In the genomic region with DNA sequence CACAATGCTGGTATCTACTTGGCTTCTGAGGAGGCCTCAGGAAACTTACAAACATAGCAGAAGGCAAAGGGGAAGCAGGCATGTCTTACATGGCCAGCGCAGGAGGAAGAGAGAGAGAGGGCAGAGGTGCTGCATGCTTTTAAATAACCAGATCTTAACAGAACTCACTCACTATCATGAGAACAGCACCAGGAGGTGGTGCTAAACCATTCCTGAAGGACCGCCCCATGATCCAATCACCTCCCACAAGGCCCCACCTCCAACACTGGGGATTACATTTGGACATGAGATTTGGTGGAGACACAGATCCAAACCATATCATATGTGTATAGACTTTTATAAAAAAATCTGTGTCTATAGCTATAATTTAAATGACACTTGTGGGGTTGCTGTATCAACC, we compare ENCODE assay signal across 22 cellular contexts. TPM values are rescaled to one million over a fixed set of nuclear protein-coding genes. Genes with fewer than 3 reads are reported as not detected.
"Had no signal": no experiment of that assay in that cellular context is flagged by ENCODE, and none has a peak within 500 bp of the region (broad histone marks: within the 10 kb centered on the region; RNA-seq: fewer than 3 reads in every experiment).

No MANE protein-coding gene starts in this region.

- H3K4me1 Mint-ChIP-seq: activated CD4-positive, alpha-beta T cell treated with anti-CD3 and anti-CD28 coated beads, Interleukin-2, amount 10 ng/mL, durations not matched to agents 7 days and 5 days; central memory CD8-positive, alpha-beta T cell had no signal

- H3K4me3 Mint-ChIP-seq: activated CD4-positive, alpha-beta T cell treated with anti-CD3 and anti-CD28 coated beads, Interleukin-2, amount 10 ng/mL, durations not matched to agents 7 days and 5 days; activated CD8-positive, alpha-beta T cell treated with anti-CD3 and anti-CD28 coated beads, Interleukin-2, amount 10 ng/mL, durations not matched to agents 7 days and 5 days; activated naive CD4-positive, alpha-beta T cell treated with anti-CD3 and anti-CD28 coated beads for 36 hours; activated T-cell treated with anti-CD3 and anti-CD28 coated beads, Interleukin-2, amount 50 U/mL, for 24 hours; central memory CD8-positive, alpha-beta T cell; nephron progenitor cell; T-helper 1 cell treated with Interleukin-12 subunit alpha and Interleukin-12 subunit beta and Interleukin-4 antibody, amounts not matched to agents 30 μg/mL and 1 μg/mL, for 36 hours had no signal

- H3K9me3 Mint-ChIP-seq: activated CD4-positive, alpha-beta T cell treated with anti-CD3 and anti-CD28 coated beads, Interleukin-2, amount 10 ng/mL, durations not matched to agents 7 days and 5 days; activated T-helper 2 cell treated with anti-CD3 and anti-CD28 coated beads, Interferon-gamma antibody, Interleukin-2, Interleukin-4, amounts not matched to agents 10 μg/mL and 5 μg/mL and 100 μg/mL, durations not matched to agents 14 hours and 24 hours and 36 hours; T-helper 1 cell treated with Interleukin-12 subunit alpha and Interleukin-12 subunit beta and Interleukin-4 antibody, amounts not matched to agents 30 μg/mL and 1 μg/mL, for 36 hours had no signal

- H3K4me2 ChIP-seq: hepatocyte had no signal

- H2AFZ ChIP-seq: hepatocyte had no signal

- H3K27me3 ChIP-seq: body of pancreas, hepatocyte, thyroid gland, uterus had no signal

- H3K79me2 ChIP-seq: hepatocyte had no signal

- H3K27ac Mint-ChIP-seq: activated CD4-positive, alpha-beta T cell treated with anti-CD3 and anti-CD28 coated beads, Interleukin-2, amount 10 ng/mL, durations not matched to agents 7 days and 5 days; activated CD8-positive, alpha-beta T cell treated with anti-CD3 and anti-CD28 coated beads, Interleukin-2, amount 10 ng/mL, durations not matched to agents 7 days and 5 days; activated naive CD4-positive, alpha-beta T cell treated with anti-CD3 and anti-CD28 coated beads for 36 hours; activated T-cell treated with anti-CD3 and anti-CD28 coated beads, Interleukin-2, amount 50 U/mL, for 24 hours; activated T-helper 2 cell treated with anti-CD3 and anti-CD28 coated beads, Interferon-gamma antibody, Interleukin-2, Interleukin-4, amounts not matched to agents 10 μg/mL and 5 μg/mL and 100 μg/mL, durations not matched to agents 14 hours and 24 hours and 36 hours; nephron progenitor cell; T-helper 1 cell treated with Interleukin-12 subunit alpha and Interleukin-12 subunit beta and Interleukin-4 antibody, amounts not matched to agents 30 μg/mL and 1 μg/mL, for 36 hours had no signal

- H3K4me3 ChIP-seq: body of pancreas, coronary artery, hepatocyte, lower lobe of right lung, thyroid gland, uterus had no signal

- DNase-seq: activated CD4-positive, alpha-beta T cell treated with anti-CD3 and anti-CD28 coated beads, Interleukin-2, amount 10 ng/mL, durations not matched to agents 7 days and 5 days; activated CD8-positive, alpha-beta T cell treated with anti-CD3 and anti-CD28 coated beads, Interleukin-2, amount 10 ng/mL, durations not matched to agents 7 days and 5 days; activated naive CD4-positive, alpha-beta T cell treated with anti-CD3 and anti-CD28 coated beads for 36 hours; activated T-cell treated with anti-CD3 and anti-CD28 coated beads, Interleukin-2, amount 50 U/mL, for 24 hours; body of pancreas; left cardiac atrium; lower lobe of right lung; midbrain; nephron progenitor cell; nucleus accumbens; posterior cingulate gyrus; stimulated activated CD4-positive, alpha-beta T cell treated with anti-CD3 and anti-CD28 coated beads, Interleukin-12 subunit alpha, Interleukin-12 subunit beta, amount 100 ng/mL, for 4 hours; stimulated activated CD4-positive, alpha-beta T cell treated with anti-CD3 and anti-CD28 coated beads, Interleukin-2, amount 100 ng/mL, for 24 hours; stimulated activated naive CD4-positive, alpha-beta T cell treated with Interleukin-2 at 50 U/mL for 16 hours; thyroid gland; uterus had no signal

- H3K4me1 ChIP-seq: body of pancreas, lower lobe of right lung, thyroid gland, uterus had no signal

- H3K27ac ChIP-seq: body of pancreas, coronary artery, hepatocyte, lower lobe of right lung, thyroid gland, uterus had no signal

- ATAC-seq: activated CD4-positive, CD25-positive, alpha-beta regulatory T cell treated with anti-CD3 and anti-CD28 coated beads, Interleukin-2, amount 50 U/mL, for 24 hours; activated CD8-positive, alpha-beta T cell treated with anti-CD3 and anti-CD28 coated beads, Interleukin-2, amount 10 ng/mL, durations not matched to agents 7 days and 5 days; body of pancreas; left cardiac atrium; lower lobe of right lung had no signal

- H3K36me3 ChIP-seq: lower lobe of right lung, thyroid gland, uterus had no signal

- H3K9me3 ChIP-seq: body of pancreas, lower lobe of right lung, thyroid gland, uterus had no signal

RNA-seq across cellular contexts. Expression of gene ERVMER34-1, which starts 48.6 kb away (rescaled TPM):
- total RNA-seq: activated CD4-positive, alpha-beta T cell treated with anti-CD3 and anti-CD28 coated beads, Interleukin-2, amount 10 ng/mL, durations not matched to agents 7 days and 5 days; activated CD8-positive, alpha-beta T cell treated with anti-CD3 and anti-CD28 coated beads, Interleukin-2, amount 10 ng/mL, durations not matched to agents 7 days and 5 days; activated T-helper 2 cell treated with anti-CD3 and anti-CD28 coated beads, Interferon-gamma antibody, Interleukin-2, Interleukin-4, amounts not matched to agents 10 μg/mL and 5 μg/mL and 100 μg/mL, durations not matched to agents 14 hours and 24 hours and 36 hours had no signal
